27 cellular contexts compared by ENCODE assay signal in the genomic region with DNA sequence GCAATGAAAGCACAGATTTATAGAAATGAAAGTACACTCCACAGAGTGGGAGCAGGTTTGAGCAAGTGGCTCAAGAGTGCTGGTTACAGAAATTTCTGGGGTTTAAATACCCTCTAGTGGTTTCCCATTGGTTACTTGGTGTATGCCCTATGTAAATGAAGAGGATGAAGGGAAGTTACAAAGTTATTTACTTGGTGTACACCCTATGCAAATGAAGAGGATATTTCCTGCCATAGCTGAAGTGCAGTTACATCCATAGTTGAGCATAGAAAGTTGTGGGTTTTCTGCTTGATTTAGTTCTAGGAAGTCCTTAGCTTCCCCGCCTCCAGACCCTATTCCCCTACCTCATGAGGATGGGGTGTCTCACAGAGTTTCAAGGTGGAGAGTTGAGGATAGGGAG. TPM values are rescaled to one million over a fixed set of nuclear protein-coding genes. Genes with fewer than 3 reads are reported as not detected.
"Had no signal": no experiment of that assay in that cellular context is flagged by ENCODE, and none has a peak within 500 bp of the region (broad histone marks: within the 10 kb centered on the region; RNA-seq: fewer than 3 reads in every experiment).

No MANE protein-coding gene starts in this region.

- ATAC-seq: activated CD4-positive, CD25-positive, alpha-beta regulatory T cell treated with anti-CD3 and anti-CD28 coated beads, Interleukin-2, amount 50 U/mL, for 24 hours; left lung; naive thymus-derived CD8-positive, alpha-beta T cell; T-helper 17 cell; upper lobe of right lung had no signal

- H3K27ac Mint-ChIP-seq: activated CD4-positive, alpha-beta T cell treated with anti-CD3 and anti-CD28 coated beads, Interleukin-2, amount 10 ng/mL, durations not matched to agents 24 days and 14 days; activated naive CD4-positive, alpha-beta T cell treated with anti-CD3 and anti-CD28 coated beads for 36 hours; dendritic cell treated with granulocyte-macrophage colony-stimulating factor and Interleukin-4, amounts not matched to agents 40 ng/mL and 50 ng/mL, for 4 days; mesothelial cell of epicardium; progenitor cell of endocrine pancreas; T-helper 17 cell had no signal

- H3K36me3 Mint-ChIP-seq: mesothelial cell of epicardium had no signal

- H3K4me1 ChIP-seq: left lung, upper lobe of right lung had no signal

- H3K79me2 ChIP-seq: hepatocyte had no signal

- H3K27me3 Mint-ChIP-seq: progenitor cell of endocrine pancreas had no signal

- H3K9me3 ChIP-seq: left lung, sigmoid colon, upper lobe of right lung had no signal

- H3K4me3 ChIP-seq: hepatocyte, left lung, sigmoid colon, smooth muscle cell, upper lobe of right lung had no signal

- H3K4me1 Mint-ChIP-seq: mesothelial cell of epicardium had no signal

- H3K27ac ChIP-seq: brain microvascular endothelial cell, hepatocyte, left lung, upper lobe of right lung, VCaP had no signal

- H3K27me3 ChIP-seq: brain microvascular endothelial cell, hepatocyte, left lung, sigmoid colon, upper lobe of right lung had no signal

- H3K9me3 Mint-ChIP-seq: activated naive CD4-positive, alpha-beta T cell treated with anti-CD3 and anti-CD28 coated beads for 36 hours; immature natural killer cell had no signal

- H3K36me3 ChIP-seq: brain microvascular endothelial cell, left lung, sigmoid colon, upper lobe of right lung had no signal

- DNase-seq: activated CD4-positive, alpha-beta T cell treated with anti-CD3 and anti-CD28 coated beads, Interleukin-2, amount 10 ng/mL, durations not matched to agents 24 days and 14 days; activated effector memory CD4-positive, alpha-beta T cell treated with Interleukin-2 at 50 U/mL for 16 hours; activated naive CD4-positive, alpha-beta T cell treated with anti-CD3 and anti-CD28 coated beads for 36 hours; activated T-cell treated with anti-CD3 and anti-CD28 coated beads, Interleukin-2, amount 50 U/mL, for 48 hours; aorta; brain microvascular endothelial cell; effector CD8-positive, alpha-beta T cell; erythroblast; glutamatergic neuron; immature natural killer cell; left lung; naive thymus-derived CD8-positive, alpha-beta T cell; retina; sigmoid colon; stimulated activated CD4-positive, alpha-beta T cell treated with anti-CD3 and anti-CD28 coated beads, Interleukin-15, amount 100 ng/mL, for 24 hours; stimulated activated naive CD4-positive, alpha-beta T cell treated with Interleukin-2 at 50 U/mL for 16 hours; T-helper 17 cell; upper lobe of right lung had no signal

- H2AFZ ChIP-seq: hepatocyte had no signal

- H3K4me3 Mint-ChIP-seq: activated CD4-positive, alpha-beta T cell treated with anti-CD3 and anti-CD28 coated beads, Interleukin-2, amount 10 ng/mL, durations not matched to agents 24 days and 14 days; activated naive CD4-positive, alpha-beta T cell treated with anti-CD3 and anti-CD28 coated beads for 36 hours; dendritic cell treated with granulocyte-macrophage colony-stimulating factor and Interleukin-4, amounts not matched to agents 40 ng/mL and 50 ng/mL, for 4 days; immature natural killer cell; mesothelial cell of epicardium; naive thymus-derived CD8-positive, alpha-beta T cell; T-helper 17 cell had no signal

- H3K4me2 ChIP-seq: hepatocyte, smooth muscle cell had no signal

RNA-seq across cellular contexts. Expression of gene BCAS1, which starts 22.7 kb away (rescaled TPM):
- total RNA-seq: activated CD4-positive, alpha-beta T cell treated with anti-CD3 and anti-CD28 coated beads, Interleukin-2, amount 10 ng/mL, durations not matched to agents 24 days and 14 days; lung microvascular endothelial cell; naive thymus-derived CD8-positive, alpha-beta T cell; osteocyte had no signal
